Comparison of ENCODE assay signal across 9 cellular contexts in genomic region chr3:50620420-50620819, GRCh38. TPM values are rescaled to one million over a fixed set of nuclear protein-coding genes. Genes with fewer than 3 reads are reported as not detected.
DNase-seq lines count a peak whose midpoint lies in the region; ATAC-seq and TF ChIP-seq lines count a peak whose summit lies in the region.
"Had no signal": no experiment of that assay in that cellular context is flagged by ENCODE, and none has a peak within 500 bp of the region (broad histone marks: within the 10 kb centered on the region; RNA-seq: fewer than 3 reads in every experiment).

No MANE protein-coding gene starts in this region.

- H3K9me3 ChIP-seq in mesenchymal stem cell (ENCODE audit: control insufficient read depth, low read length) (no peaks in the 10 kb centered on the region), OCI-LY7 (ENCODE audit: low read length) (no peaks in the 10 kb centered on the region)

- no peaks in the 10 kb centered on the region for H3K79me2 ChIP-seq in OCI-LY7 (ENCODE audit: insufficient read depth, low read depth, low read length)

- peak overlapping the region in 1 of 2 experiments; percentile 9 for H3K18ac ChIP-seq in mesenchymal stem cell (ENCODE audit: low read depth in 1 of 2, low read length in 2 of 2)

- CTCF ChIA-PET in activated CD8-positive, alpha-beta T cell treated with anti-CD3 and anti-CD28 coated beads, Interleukin-2, amount 10 ng/mL, durations not matched to agents 7 days and 5 days (lab: Charles Lee), result interaction anchor here (0.8 to 29.5 kb wide), 12 partner anchors 11 to 1049 kb away, joined by 3 to 1321 read pairs (median 46); partner anchors contain the start of genes C3orf18, DOCK3, HEMK1 and MANF
- CTCF ChIA-PET in OCI-LY7 (lab: Charles Lee; ENCODE audit: unreplicated experiment), result interaction anchor here (1.4 to 1.5 kb wide), 2 partner anchors 10 to 33 kb away, joined by 3 to 4 read pairs; no protein-coding TSS in a partner anchor

- POLR2A ChIA-PET in activated CD8-positive, alpha-beta T cell treated with anti-CD3 and anti-CD28 coated beads, Interleukin-2, amount 10 ng/mL, durations not matched to agents 7 days and 5 days (lab: Charles Lee), result interaction anchor here (1.0 to 22.1 kb wide), 8 partner anchors 11 to 773 kb away, joined by 3 to 1664 read pairs (median 14); partner anchors contain the start of genes C3orf18, CISH and HEMK1
- POLR2A ChIA-PET in OCI-LY7 (lab: Charles Lee), result interaction anchor here (1.0 kb wide), 1 partner anchor 9 kb away, joined by 3 read pairs; the partner anchor contains the start of gene CISH

- H2AFZ ChIP-seq in mesenchymal stem cell (ENCODE audit: low read depth, low read length) (no peak overlapping the region), OCI-LY7 (ENCODE audit: low read length) (no peak overlapping the region)

- DNase-seq in CD1c-positive myeloid dendritic cell (ENCODE audit: extremely low spot score), result peak; percentile 82
- DNase-seq in KBM-7, result peak; percentile 96
- no peak for DNase-seq in activated CD8-positive, alpha-beta T cell treated with anti-CD3 and anti-CD28 coated beads, Interleukin-2, amount 10 ng/mL, durations not matched to agents 7 days and 5 days
- DNase-seq in mesenchymal stem cell, result no peak
- no peak for DNase-seq in DMS79 (lab: John Stamatoyannopoulos, UW)
- no peak for DNase-seq in OCI-LY7 (ENCODE audit: low spot score)
- DNase-seq: NCI-H524 treated with DMSO at 0.1 percent for 48 hours had no signal

- peak overlapping the region in 1 of 2 experiments; percentile 11 for H3K4me3 ChIP-seq in mesenchymal stem cell (ENCODE audit: insufficient read depth in 1 of 2, low read depth in 1 of 2, low read length in 2 of 2)
- H3K4me3 ChIP-seq in OCI-LY7 (ENCODE audit: low read depth, low read length, poor library complexity, severe bottlenecking), result no peak overlapping the region

- no peak for ATAC-seq in activated CD8-positive, alpha-beta T cell treated with anti-CD3 and anti-CD28 coated beads, Interleukin-2, amount 10 ng/mL, durations not matched to agents 7 days and 5 days
- ATAC-seq in GM21825 (IDR thresholded peaks at IDR 0.05; ENCODE audit: unreplicated experiment) (no peak), GM21576 (IDR thresholded peaks at IDR 0.05; ENCODE audit: unreplicated experiment) (no peak)

- H2AK5ac ChIP-seq in mesenchymal stem cell (ENCODE audit: low read length, severe bottlenecking), result no peak overlapping the region

- peaks cover 77% of the 10 kb centered on the region for H3K4me1 Mint-ChIP-seq in activated CD8-positive, alpha-beta T cell treated with anti-CD3 and anti-CD28 coated beads, Interleukin-2, amount 10 ng/mL, durations not matched to agents 7 days and 5 days (ENCODE audit: low read depth)

- no peak overlapping the region for H3K14ac ChIP-seq in mesenchymal stem cell (ENCODE audit: low read length in 2 of 2)

- no peak overlapping the region for H3K9ac ChIP-seq in mesenchymal stem cell (ENCODE audit: low read length)

- BruUV-seq in OCI-LY7 (replicated peaks; lab: Mats Ljungman, UMichigan), result no TSS peak

- H3K27ac Mint-ChIP-seq in activated CD8-positive, alpha-beta T cell treated with anti-CD3 and anti-CD28 coated beads, Interleukin-2, amount 10 ng/mL, durations not matched to agents 7 days and 5 days, result peak overlapping the region; percentile 86

- no peak overlapping the region for H2BK12ac ChIP-seq in mesenchymal stem cell (ENCODE audit: low read length in 2 of 2)

- in situ Hi-C loops in KBM-7 (cut with MboI; ENCODE audit: low pct_unique_long_range_greater_than_20kb, low sequenced_read_pairs), result no loop called here

- H3K4ac ChIP-seq in mesenchymal stem cell (ENCODE audit: low read depth in 1 of 2, low read length in 2 of 2), result no peak overlapping the region

- TF ChIP-seq CTCF in OCI-LY7 (conservative IDR thresholded peaks at IDR 0.05; ENCODE audit: low read length), result no peak

- intact Hi-C loops in OCI-LY7 (cut with micrococcal nuclease; ENCODE audit: unreplicated experiment), result no loop called here

- no peaks in the 10 kb centered on the region for H3K27me3 ChIP-seq in mesenchymal stem cell (ENCODE audit: control insufficient read depth in 1 of 2, insufficient read depth in 1 of 2, low read length in 2 of 2)

- H3K4me3 Mint-ChIP-seq in activated CD8-positive, alpha-beta T cell treated with anti-CD3 and anti-CD28 coated beads, Interleukin-2, amount 10 ng/mL, durations not matched to agents 7 days and 5 days, result peak overlapping the region; percentile 95

- H2BK15ac ChIP-seq in mesenchymal stem cell (ENCODE audit: low read depth, poor library complexity, severe bottlenecking), result no peak overlapping the region

- H2BK5ac ChIP-seq in mesenchymal stem cell (ENCODE audit: low read depth, low read length, poor library complexity, severe bottlenecking), result no peak overlapping the region

- H3K27ac ChIP-seq in mesenchymal stem cell (ENCODE audit: low read length, poor library complexity, severe bottlenecking) (no peak overlapping the region), OCI-LY7 (ENCODE audit: low read depth, low read length, poor library complexity, severe bottlenecking) (no peak overlapping the region)

- WGBS in mesenchymal stem cell, result 100% methylated on average over 1 of the region's 1 CpG

- H4K8ac ChIP-seq in mesenchymal stem cell (ENCODE audit: low read length), result peak overlapping the region; percentile 48

- no peaks in the 10 kb centered on the region for H4K20me1 ChIP-seq in OCI-LY7 (ENCODE audit: insufficient read depth, low read length)

- H3K36me3 ChIP-seq in mesenchymal stem cell (ENCODE audit: control insufficient read depth in 1 of 2, insufficient read depth in 2 of 2, low read depth in 1 of 2, low read length in 2 of 2) (peaks cover 12 to 30% of the 10 kb centered on the region in 2 experiments), OCI-LY7 (ENCODE audit: insufficient read depth, low read length) (no peaks in the 10 kb centered on the region)

- no peak overlapping the region for H4K91ac ChIP-seq in mesenchymal stem cell (ENCODE audit: low read length)

- no peak overlapping the region for H2BK120ac ChIP-seq in mesenchymal stem cell (ENCODE audit: low read depth, low read length)

- H3K27me3 Mint-ChIP-seq in activated CD8-positive, alpha-beta T cell treated with anti-CD3 and anti-CD28 coated beads, Interleukin-2, amount 10 ng/mL, durations not matched to agents 7 days and 5 days (ENCODE audit: low read depth), result no peaks in the 10 kb centered on the region

- H3K9me2 ChIP-seq in OCI-LY7 (ENCODE audit: insufficient read depth, low read length), result no peaks in the 10 kb centered on the region

- no peak overlapping the region for H3K23ac ChIP-seq in mesenchymal stem cell (ENCODE audit: low read length in 2 of 2)

- H3K4me1 ChIP-seq in mesenchymal stem cell (ENCODE audit: control insufficient read depth, insufficient read depth, low read depth, low read length), result peaks cover 30% of the 10 kb centered on the region
- H3K4me1 ChIP-seq in OCI-LY7 (ENCODE audit: insufficient read depth, low read length, poor library complexity, severe bottlenecking), result peaks cover 29% of the 10 kb centered on the region

- H3K36me3 Mint-ChIP-seq in activated CD8-positive, alpha-beta T cell treated with anti-CD3 and anti-CD28 coated beads, Interleukin-2, amount 10 ng/mL, durations not matched to agents 7 days and 5 days (ENCODE audit: low read depth), result peaks cover 82% of the 10 kb centered on the region

- H3K4me2 ChIP-seq in mesenchymal stem cell (ENCODE audit: low read length, poor library complexity, severe bottlenecking) (no peak overlapping the region), OCI-LY7 (ENCODE audit: low read length) (no peak overlapping the region)

- no peaks in the 10 kb centered on the region for H3K9me3 Mint-ChIP-seq in activated CD8-positive, alpha-beta T cell treated with anti-CD3 and anti-CD28 coated beads, Interleukin-2, amount 10 ng/mL, durations not matched to agents 7 days and 5 days (ENCODE audit: insufficient read depth)

- H3K79me1 ChIP-seq in mesenchymal stem cell (replicated peaks; ENCODE audit: low read length, poor library complexity, severe bottlenecking), result peaks cover 30% of the 10 kb centered on the region

RNA-seq across cellular contexts. Expression of gene MAPKAPK3, which starts 3.5 kb away (rescaled TPM):
- 100 to 1,000 TPM; 224 to 225 TPM for total RNA-seq in activated CD8-positive, alpha-beta T cell treated with anti-CD3 and anti-CD28 coated beads, Interleukin-2, amount 10 ng/mL, durations not matched to agents 7 days and 5 days
- polyA plus RNA-seq in mesenchymal stem cell (2013, experiment 1 of 2), result 28.7 TPM
- polyA plus RNA-seq in mesenchymal stem cell (2013, experiment 2 of 2), result 28.9 TPM
- total RNA-seq in OCI-LY7 (2014; rRNA removed; shearing (Covaris generic)), result 17.5 and 24.1 TPM in 2 replicates
- total RNA-seq in OCI-LY7 (2022), result 20.3 and 25.2 TPM in 2 replicates

RNA-seq across cellular contexts. Expression of gene CISH, which starts 8.8 kb away (rescaled TPM):
- total RNA-seq in activated CD8-positive, alpha-beta T cell treated with anti-CD3 and anti-CD28 coated beads, Interleukin-2, amount 10 ng/mL, durations not matched to agents 7 days and 5 days, result 100 to 1,000 TPM; 380 to 394 TPM
- polyA plus RNA-seq in mesenchymal stem cell (2013, experiment 1 of 2), result 2.9 TPM
- polyA plus RNA-seq in mesenchymal stem cell (2013, experiment 2 of 2), result 2.9 TPM
- 0.05 TPM in 1 of 2 replicates, not detected in the other for total RNA-seq in OCI-LY7 (2014; rRNA removed; shearing (Covaris generic))
- total RNA-seq in OCI-LY7 (2022), result not detected in 2 replicates

RNA-seq across cellular contexts. Expression of gene HEMK1, which starts 51.1 kb away (rescaled TPM):
- total RNA-seq in activated CD8-positive, alpha-beta T cell treated with anti-CD3 and anti-CD28 coated beads, Interleukin-2, amount 10 ng/mL, durations not matched to agents 7 days and 5 days, result 10 to 100 TPM; 83.3 to 86.0 TPM
- 13.9 TPM for polyA plus RNA-seq in mesenchymal stem cell (2013, experiment 1 of 2)
- polyA plus RNA-seq in mesenchymal stem cell (2013, experiment 2 of 2), result 15.8 TPM
- total RNA-seq in OCI-LY7 (2014; rRNA removed; shearing (Covaris generic)), result 18.9 and 19.3 TPM in 2 replicates
- total RNA-seq in OCI-LY7 (2022), result 27.4 and 30.1 TPM in 2 replicates

RNA-seq across cellular contexts. Expression of gene C3orf18, which starts 52.9 kb away (rescaled TPM):
- 10 to 100 TPM; 58.5 to 61.6 TPM for total RNA-seq in activated CD8-positive, alpha-beta T cell treated with anti-CD3 and anti-CD28 coated beads, Interleukin-2, amount 10 ng/mL, durations not matched to agents 7 days and 5 days
- 5.1 TPM for polyA plus RNA-seq in mesenchymal stem cell (2013, experiment 1 of 2)
- polyA plus RNA-seq in mesenchymal stem cell (2013, experiment 2 of 2), result 5.3 TPM
- total RNA-seq in OCI-LY7 (2014; rRNA removed; shearing (Covaris generic)), result 3.9 and 8.0 TPM in 2 replicates
- 8.0 and 9.5 TPM in 2 replicates for total RNA-seq in OCI-LY7 (2022)

RNA-seq across cellular contexts. Expression of gene DOCK3, which starts 54.3 kb away (rescaled TPM):
- total RNA-seq in activated CD8-positive, alpha-beta T cell treated with anti-CD3 and anti-CD28 coated beads, Interleukin-2, amount 10 ng/mL, durations not matched to agents 7 days and 5 days, result 1 to 10 TPM; 3.2 to 3.4 TPM
- polyA plus RNA-seq in mesenchymal stem cell (2013, experiment 1 of 2), result 0.17 TPM
- polyA plus RNA-seq in mesenchymal stem cell (2013, experiment 2 of 2), result 0.16 TPM
- total RNA-seq in OCI-LY7 (2014; rRNA removed; shearing (Covaris generic)), result not detected in 2 replicates
- total RNA-seq in OCI-LY7 (2022), result not detected in 2 replicates

Comparison
In these comparisons a context has a peak if more than half of its experiments do, and no peak if none do; other contexts are left out.
1. DNase-seq: peak in CD1c-positive myeloid dendritic cell (single experiment) and KBM-7 (single experiment); none in activated CD8-positive, alpha-beta T cell treated with anti-CD3 and anti-CD28 coated beads, Interleukin-2, amount 10 ng/mL, durations not matched to agents 7 days and 5 days (single experiment), mesenchymal stem cell (single experiment), DMS79 (single experiment) and OCI-LY7 (single experiment).
2. RNA of gene MAPKAPK3, which starts 3.5 kb away (total RNA-seq): 224 to 225 TPM in activated CD8-positive, alpha-beta T cell treated with anti-CD3 and anti-CD28 coated beads, Interleukin-2, amount 10 ng/mL, durations not matched to agents 7 days and 5 days; 17.5 to 25.2 TPM in OCI-LY7; every median in the first group is over 4 times any median in the second.
3. RNA of gene CISH, which starts 8.8 kb away (total RNA-seq): 380 to 394 TPM in activated CD8-positive, alpha-beta T cell treated with anti-CD3 and anti-CD28 coated beads, Interleukin-2, amount 10 ng/mL, durations not matched to agents 7 days and 5 days; 0.05 TPM in OCI-LY7; every median in the first group is over 100 times any median in the second.